8 cellular contexts compared by ENCODE assay signal in the genomic region with DNA sequence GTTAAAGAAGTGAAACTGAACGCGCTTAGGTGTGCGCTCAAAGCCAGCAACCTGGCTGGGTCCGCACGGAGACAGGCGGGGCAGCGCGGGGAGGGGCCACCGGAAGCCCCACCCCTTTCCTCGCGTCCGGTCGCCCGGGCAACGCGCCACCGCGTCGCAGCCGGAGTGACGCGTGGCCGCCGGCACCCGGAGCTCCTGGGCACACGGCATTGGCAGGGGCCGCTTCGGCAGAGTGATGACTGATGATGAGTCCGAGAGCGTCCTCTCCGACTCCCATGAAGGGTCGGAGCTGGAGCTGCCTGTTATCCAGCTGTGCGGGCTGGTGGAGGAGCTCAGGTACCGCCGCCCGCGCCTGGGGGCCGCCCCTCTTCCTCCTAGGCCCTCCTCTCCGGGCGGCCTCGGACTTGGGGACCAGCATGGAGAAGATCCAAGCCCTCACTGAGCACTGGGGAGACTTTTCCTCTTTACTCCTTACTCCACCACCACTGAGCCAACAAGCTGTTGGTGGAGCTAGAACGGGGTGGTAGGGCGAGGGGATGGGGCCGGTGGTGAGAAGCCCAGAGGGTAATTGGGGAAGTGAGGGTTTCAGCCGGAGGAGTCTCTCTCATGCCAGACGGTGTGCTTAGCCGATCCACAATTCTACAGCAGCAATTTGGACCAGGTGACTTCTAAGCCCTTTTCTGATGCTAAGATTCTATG. TPM values are rescaled to one million over a fixed set of nuclear protein-coding genes. Genes with fewer than 3 reads are reported as not detected.
DNase-seq lines count a peak whose midpoint lies in the region; ATAC-seq and TF ChIP-seq lines count a peak whose summit lies in the region.

No MANE protein-coding gene starts in this region.

- DNase-seq in A673 (ENCODE audit: low spot score) (peak; percentile 84), NCI-H2171 (lab: John Stamatoyannopoulos, UW) (peak; percentile 76), kidney glomerular epithelial cell (lab: John Stamatoyannopoulos, UW) (peak; percentile 78)
- peak; percentile 70 to 74 (median 73) for DNase-seq in activated CD4-positive, CD25-positive, alpha-beta regulatory T cell (lab: John Stamatoyannopoulos, UW)
- DNase-seq in central memory CD8-positive, alpha-beta T cell (ENCODE audit: low spot score in 2 of 2), result peak; percentile 73 to 79
- DNase-seq in stimulated activated CD4-positive, alpha-beta T cell treated with anti-CD3 and anti-CD28 coated beads, Interleukin-15, amount 100 ng/mL, for 48 hours (ENCODE audit: low read depth in 2 of 2), result peak; percentile 69 to 80

- CTCF ChIA-PET in A673 (lab: Charles Lee), result no interaction called here

- BruUV-seq in A673 (replicated peaks; lab: Mats Ljungman, UMichigan), result no TSS peak

- POLR2A ChIA-PET in A673 (lab: Charles Lee; ENCODE audit: low non-redundant PET), result interaction anchor here (0.6 kb wide), 1 partner anchor 17 kb away, joined by 5 read pairs; no protein-coding TSS in a partner anchor

- intact Hi-C loops in A673 (cut with micrococcal nuclease; ENCODE audit: unreplicated experiment), result no loop called here

- ATAC-seq in GM18511 (IDR thresholded peaks at IDR 0.05; ENCODE audit: unreplicated experiment) (peak; percentile 88), HG02981 (IDR thresholded peaks at IDR 0.05; ENCODE audit: unreplicated experiment) (peak; percentile 81)
- ATAC-seq in central memory CD8-positive, alpha-beta T cell (replicated peaks; ENCODE audit: extremely low read depth, poor library complexity, severe bottlenecking), result peak; percentile 90

- no peak overlapping the region for H3K27ac ChIP-seq in A673 (ENCODE audit: low read depth, low read length, poor library complexity, severe bottlenecking)

- H3K4me1 Mint-ChIP-seq in central memory CD8-positive, alpha-beta T cell, result peaks cover 6% of the 10 kb centered on the region

- peak overlapping the region; percentile 75 for H3K4me3 ChIP-seq in A673 (ENCODE audit: low read depth, low read length, poor library complexity, severe bottlenecking)

- no peaks in the 10 kb centered on the region for H3K4me1 ChIP-seq in A673 (ENCODE audit: insufficient read depth, low read length, poor library complexity, severe bottlenecking)

- TF ChIP-seq CTCF in A673 (conservative IDR thresholded peaks at IDR 0.05; ENCODE audit: low read depth, low read length), result no peak

- peak overlapping the region; percentile 76 for H3K27ac Mint-ChIP-seq in central memory CD8-positive, alpha-beta T cell (ENCODE audit: low read depth)

- peaks cover 13% of the 10 kb centered on the region for H3K27me3 Mint-ChIP-seq in central memory CD8-positive, alpha-beta T cell

- H3K9me3 Mint-ChIP-seq in central memory CD8-positive, alpha-beta T cell, result no peaks in the 10 kb centered on the region

- H3K4me3 Mint-ChIP-seq in central memory CD8-positive, alpha-beta T cell, result peak overlapping the region; percentile 77

- no peaks in the 10 kb centered on the region for H3K36me3 ChIP-seq in A673 (ENCODE audit: insufficient read depth, low read length, poor library complexity, severe bottlenecking)

- no peaks in the 10 kb centered on the region for H3K27me3 ChIP-seq in A673 (replicated peaks; ENCODE audit: insufficient read depth, low read depth, low read length, poor library complexity)

- H3K36me3 Mint-ChIP-seq in central memory CD8-positive, alpha-beta T cell (ENCODE audit: insufficient read depth), result peaks cover 7% of the 10 kb centered on the region

- H3K9me3 ChIP-seq in A673 (ENCODE audit: low read depth, low read length, poor library complexity, severe bottlenecking), result no peaks in the 10 kb centered on the region

RNA-seq across cellular contexts. Expression of a gene that starts 44.9 kb away (rescaled TPM):
- not detected in 2 replicates for total RNA-seq in A673 (2021)

RNA-seq across cellular contexts. Expression of a gene that starts 52.0 kb away (rescaled TPM):
- total RNA-seq in A673 (2021), result 108 and 114 TPM in 2 replicates
